ENCODE assay signal across 8 cellular contexts in genomic region chr14:75001899-75002298, GRCh38. TPM values are rescaled to one million over a fixed set of nuclear protein-coding genes. Genes with fewer than 3 reads are reported as not detected.
A peak's percentile ranks its signal among the peaks of the same experiment; 100 is the strongest.
DNase-seq lines count a peak whose midpoint lies in the region; ATAC-seq and TF ChIP-seq lines count a peak whose summit lies in the region.

No MANE protein-coding gene starts in this region.

- TF ChIP-seq POLR2A in spleen (IDR thresholded peaks at IDR 0.05) = no peak

- H3K36me3 Mint-ChIP-seq in activated CD8-positive, alpha-beta T cell treated with anti-CD3 and anti-CD28 coated beads for 36 hours (ENCODE audit: low read depth) = peaks cover 24% of the 10 kb centered on the region

- intact Hi-C loops in activated CD8-positive, alpha-beta T cell treated with anti-CD3 and anti-CD28 coated beads for 36 hours (cut with micrococcal nuclease) = no loop called here
- intact Hi-C loops in spleen (cut with DNase I; ENCODE audit: low total_unique reads) (no loop called here), posterior cingulate gyrus (cut with DNase I) (loop anchor here (2.0 to 5.0 kb wide), 2 partner anchors 55 to 67 kb away; partner anchors contain the start of gene ZC2HC1C)

- peaks cover 32% of the 10 kb centered on the region for H3K4me1 Mint-ChIP-seq in activated CD8-positive, alpha-beta T cell treated with anti-CD3 and anti-CD28 coated beads for 36 hours (ENCODE audit: low read depth)

- H3K9me3 Mint-ChIP-seq in activated CD8-positive, alpha-beta T cell treated with anti-CD3 and anti-CD28 coated beads for 36 hours = no peaks in the 10 kb centered on the region

- H3K9me3 ChIP-seq in HEK293 (ENCODE audit: control insufficient read depth, insufficient read depth, low read depth, low read length) (no peaks in the 10 kb centered on the region), iPS-15b (ENCODE audit: control insufficient read depth, insufficient read depth, low read length) (no peaks in the 10 kb centered on the region), spleen (no peaks in the 10 kb centered on the region)

- H3K9ac ChIP-seq in iPS-15b (ENCODE audit: low read depth, low read length) = no peak overlapping the region

- H3K36me3 ChIP-seq in HEK293 (ENCODE audit: control insufficient read depth in 2 of 2, insufficient read depth in 1 of 2, low read length in 2 of 2) (peaks cover 21 to 31% of the 10 kb centered on the region in 2 experiments), iPS-15b (ENCODE audit: control insufficient read depth, insufficient read depth, low read length) (peaks cover 10% of the 10 kb centered on the region), spleen (peaks cover 0 to 28% (median 19%) of the 10 kb centered on the region in 6 donors)

- POLR2A ChIA-PET in HEK293 (lab: Yijun Ruan, JAX) = interaction anchor here (0.9 kb wide), 1 partner anchor 102 kb away, joined by 5 read pairs; no protein-coding TSS in a partner anchor
- POLR2A ChIA-PET in activated CD8-positive, alpha-beta T cell treated with anti-CD3 and anti-CD28 coated beads for 36 hours (lab: Charles Lee) = interaction anchor here (1.4 to 2.0 kb wide), 2 partner anchors 10 to 124 kb away, joined by 3 to 8 read pairs; no protein-coding TSS in a partner anchor

- H3K27me3 Mint-ChIP-seq in activated CD8-positive, alpha-beta T cell treated with anti-CD3 and anti-CD28 coated beads for 36 hours = no peaks in the 10 kb centered on the region

- peak overlapping the region; percentile 94 for H3K4me3 Mint-ChIP-seq in activated CD8-positive, alpha-beta T cell treated with anti-CD3 and anti-CD28 coated beads for 36 hours

- no peak for DNase-seq in activated CD8-positive, alpha-beta T cell treated with anti-CD3 and anti-CD28 coated beads for 36 hours
- DNase-seq in spleen (no peak), posterior cingulate gyrus (no peak)

- ATAC-seq in activated CD8-positive, alpha-beta T cell treated with anti-CD3 and anti-CD28 coated beads for 36 hours = no peak
- ATAC-seq in GM21737 (IDR thresholded peaks at IDR 0.05; ENCODE audit: unreplicated experiment) (no peak), GM21723 (IDR thresholded peaks at IDR 0.05; ENCODE audit: unreplicated experiment) (no peak), GM18867 (IDR thresholded peaks at IDR 0.05; ENCODE audit: unreplicated experiment) (no peak)

- peak overlapping the region; percentile 95 for H3K27ac Mint-ChIP-seq in activated CD8-positive, alpha-beta T cell treated with anti-CD3 and anti-CD28 coated beads for 36 hours

- no peaks in the 10 kb centered on the region for H3K27me3 ChIP-seq in iPS-15b (ENCODE audit: control insufficient read depth, insufficient read depth, low read length)
- no peaks in the 10 kb centered on the region for H3K27me3 ChIP-seq in spleen (replicated peaks in 1 of 7)

- CTCF ChIA-PET in HEK293 (lab: Yijun Ruan, JAX) = interaction anchor here (0.6 to 2.7 kb wide), 2 partner anchors 55 to 56 kb away, joined by 3 to 10 read pairs; no protein-coding TSS in a partner anchor
- CTCF ChIA-PET in activated CD8-positive, alpha-beta T cell treated with anti-CD3 and anti-CD28 coated beads for 36 hours (lab: Charles Lee) = interaction anchor here (1.0 to 1.3 kb wide), 2 partner anchors 140 to 393 kb away, joined by 3 read pairs; no protein-coding TSS in a partner anchor

- peak overlapping the region; percentile 55 for H3K27ac ChIP-seq in HEK293 (ENCODE audit: extremely low read depth, low read depth, low read length)
- H3K27ac ChIP-seq in spleen = peak overlapping the region; percentile 75 to 91 (median 88)

- peak overlapping the region; percentile 83; the same call in 1 of the 2 replicates for H3K4me3 ChIP-seq in HEK293 (ENCODE audit: low read depth, low read length)
- peak overlapping the region; percentile 94 for H3K4me3 ChIP-seq in iPS-15b (ENCODE audit: low read depth, low read length)
- peak overlapping the region in 7 of 8 donors; percentile 73 to 94 (median 90) for H3K4me3 ChIP-seq in spleen

- WGBS in spleen, 5 donors = 97 to 100% (median 100%) methylated on average over 1 of the region's 1 CpG

- no peak for TF ChIP-seq CTCF in HEK293 (tag by site-specific recombination; IDR thresholded peaks at IDR 0.05)
- no peak for TF ChIP-seq CTCF in activated CD8-positive, alpha-beta T cell treated with anti-CD3 and anti-CD28 coated beads for 36 hours (IDR thresholded peaks at IDR 0.05)
- TF ChIP-seq CTCF in spleen (IDR thresholded peaks at IDR 0.05 in 8 of 11, conservative IDR thresholded peaks at IDR 0.05 in 3 of 11) = no peak

- H3K4me1 ChIP-seq in HEK293 (ENCODE audit: control insufficient read depth, insufficient read depth, low read length) = no peaks in the 10 kb centered on the region
- H3K4me1 ChIP-seq in iPS-15b (ENCODE audit: control insufficient read depth, insufficient read depth, low read length) = no peaks in the 10 kb centered on the region
- H3K4me1 ChIP-seq in spleen = peaks cover 11 to 41% (median 31%) of the 10 kb centered on the region in 6 donors

TF ChIP-seq in HEK293, 187 proteins besides CTCF, POLR2A, EP300 and RAD21:
- no peak for TF ChIP-seq ZNF433 (tag by site-specific recombination; IDR thresholded peaks at IDR 0.05; ENCODE audit: low read depth)

RNA-seq across cellular contexts. Expression of gene EIF2B2, which starts 0.8 kb away (rescaled TPM):
- 10 to 100 TPM; 50.5 to 51.9 TPM for total RNA-seq in activated CD8-positive, alpha-beta T cell treated with anti-CD3 and anti-CD28 coated beads for 36 hours
- 10 to 100 TPM; 18.7 to 38.1 (median 29.8) TPM for total RNA-seq in spleen
- polyA plus RNA-seq in spleen = 10 to 100 TPM; 16.0 to 24.4 (median 22.8) TPM

RNA-seq across cellular contexts. Expression of gene PGF, which starts 46.5 kb away (rescaled TPM):
- under 1 TPM; 0.27 to 0.45 TPM for total RNA-seq in activated CD8-positive, alpha-beta T cell treated with anti-CD3 and anti-CD28 coated beads for 36 hours
- total RNA-seq in spleen = 1 to 10 TPM; 2.2 to 7.7 (median 2.7) TPM
- 1 to 10 TPM in 2 of 3 donors, under 1 TPM in 1; 0.87 to 6.2 (median 2.7) TPM for polyA plus RNA-seq in spleen

RNA-seq across cellular contexts. Expression of gene MLH3, which starts 49.4 kb away (rescaled TPM):
- 10 to 100 TPM; 26.8 to 29.0 TPM for total RNA-seq in activated CD8-positive, alpha-beta T cell treated with anti-CD3 and anti-CD28 coated beads for 36 hours
- 10 to 100 TPM; 24.8 to 37.7 (median 33.3) TPM for total RNA-seq in spleen
- 10 to 100 TPM; 14.8 to 19.8 (median 15.7) TPM for polyA plus RNA-seq in spleen
